ENCODE assay signal across 2 cellular contexts in the genomic region with DNA sequence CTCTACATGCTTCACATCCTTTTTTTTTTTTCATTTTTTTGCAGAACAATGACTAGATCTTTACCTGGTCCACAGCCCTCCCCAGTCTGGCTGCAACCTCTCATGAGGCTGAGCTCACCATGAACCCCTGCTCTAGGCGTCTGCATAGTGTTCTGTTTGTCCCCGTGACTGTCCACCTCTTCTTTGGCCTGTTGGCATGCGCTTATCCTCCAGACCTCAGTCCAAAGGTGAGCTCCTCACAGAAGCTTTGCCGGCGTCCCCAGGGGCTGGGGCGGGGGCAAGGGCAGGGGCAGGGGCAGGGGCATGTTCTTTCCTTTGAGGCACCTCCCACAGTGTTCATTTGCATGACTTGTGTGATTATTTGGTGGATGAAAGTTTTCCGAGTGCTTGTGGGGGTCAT.
TF ChIP-seq lines count a peak whose summit lies in the region.

No MANE protein-coding gene starts in this region.

TF ChIP-seq in SK-N-SH, 30 proteins besides CTCF, POLR2A, EP300 and RAD21 (continued from another document):
- TF ChIP-seq, protein P1, sequence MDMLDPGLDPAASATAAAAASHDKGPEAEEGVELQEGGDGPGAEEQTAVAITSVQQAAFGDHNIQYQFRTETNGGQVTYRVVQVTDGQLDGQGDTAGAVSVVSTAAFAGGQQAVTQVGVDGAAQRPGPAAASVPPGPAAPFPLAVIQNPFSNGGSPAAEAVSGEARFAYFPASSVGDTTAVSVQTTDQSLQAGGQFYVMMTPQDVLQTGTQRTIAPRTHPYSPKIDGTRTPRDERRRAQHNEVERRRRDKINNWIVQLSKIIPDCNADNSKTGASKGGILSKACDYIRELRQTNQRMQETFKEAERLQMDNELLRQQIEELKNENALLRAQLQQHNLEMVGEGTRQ (IDR thresholded peaks at IDR 0.05; ENCODE audit: borderline replicate concordance, low read depth, low read length): no peak
- TF ChIP-seq, protein P2, sequence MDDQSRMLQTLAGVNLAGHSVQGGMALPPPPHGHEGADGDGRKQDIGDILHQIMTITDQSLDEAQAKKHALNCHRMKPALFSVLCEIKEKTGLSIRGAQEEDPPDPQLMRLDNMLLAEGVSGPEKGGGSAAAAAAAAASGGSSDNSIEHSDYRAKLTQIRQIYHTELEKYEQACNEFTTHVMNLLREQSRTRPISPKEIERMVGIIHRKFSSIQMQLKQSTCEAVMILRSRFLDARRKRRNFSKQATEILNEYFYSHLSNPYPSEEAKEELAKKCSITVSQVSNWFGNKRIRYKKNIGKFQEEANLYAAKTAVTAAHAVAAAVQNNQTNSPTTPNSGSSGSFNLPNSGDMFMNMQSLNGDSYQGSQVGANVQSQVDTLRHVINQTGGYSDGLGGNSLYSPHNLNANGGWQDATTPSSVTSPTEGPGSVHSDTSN (IDR thresholded peaks at IDR 0.05): no peak
- no peak for TF ChIP-seq RCOR1 (IDR thresholded peaks at IDR 0.05; ENCODE audit: low read length)
- TF ChIP-seq FOSL2 (IDR thresholded peaks at IDR 0.05; ENCODE audit: borderline replicate concordance, low read depth): no peak
- TF ChIP-seq TAF1 (IDR thresholded peaks at IDR 0.05; ENCODE audit: borderline replicate concordance, low read depth, low read length): no peak
- TF ChIP-seq ELF1 (IDR thresholded peaks at IDR 0.05): no peak
- TF ChIP-seq, protein P3, sequence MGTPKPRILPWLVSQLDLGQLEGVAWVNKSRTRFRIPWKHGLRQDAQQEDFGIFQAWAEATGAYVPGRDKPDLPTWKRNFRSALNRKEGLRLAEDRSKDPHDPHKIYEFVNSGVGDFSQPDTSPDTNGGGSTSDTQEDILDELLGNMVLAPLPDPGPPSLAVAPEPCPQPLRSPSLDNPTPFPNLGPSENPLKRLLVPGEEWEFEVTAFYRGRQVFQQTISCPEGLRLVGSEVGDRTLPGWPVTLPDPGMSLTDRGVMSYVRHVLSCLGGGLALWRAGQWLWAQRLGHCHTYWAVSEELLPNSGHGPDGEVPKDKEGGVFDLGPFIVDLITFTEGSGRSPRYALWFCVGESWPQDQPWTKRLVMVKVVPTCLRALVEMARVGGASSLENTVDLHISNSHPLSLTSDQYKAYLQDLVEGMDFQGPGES (IDR thresholded peaks at IDR 0.05; ENCODE audit: low read depth, low read length): no peak
- TF ChIP-seq, protein P4, sequence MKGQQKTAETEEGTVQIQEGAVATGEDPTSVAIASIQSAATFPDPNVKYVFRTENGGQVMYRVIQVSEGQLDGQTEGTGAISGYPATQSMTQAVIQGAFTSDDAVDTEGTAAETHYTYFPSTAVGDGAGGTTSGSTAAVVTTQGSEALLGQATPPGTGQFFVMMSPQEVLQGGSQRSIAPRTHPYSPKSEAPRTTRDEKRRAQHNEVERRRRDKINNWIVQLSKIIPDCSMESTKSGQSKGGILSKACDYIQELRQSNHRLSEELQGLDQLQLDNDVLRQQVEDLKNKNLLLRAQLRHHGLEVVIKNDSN (IDR thresholded peaks at IDR 0.05; ENCODE audit: borderline replicate concordance, low read depth): no peak
- no peak for TF ChIP-seq EZH2phosphoT487 (IDR thresholded peaks at IDR 0.05; ENCODE audit: borderline replicate concordance, low read depth)
- no peak for TF ChIP-seq SIN3A (IDR thresholded peaks at IDR 0.05; ENCODE audit: borderline replicate concordance, low read depth, low read length)

TF ChIP-seq in SK-N-SH treated with all-trans-retinoic acid at 6 μM for 48 hours, 23 proteins besides CTCF, POLR2A, EP300 and RAD21 (continued from another document):
- TF ChIP-seq, protein P5, sequence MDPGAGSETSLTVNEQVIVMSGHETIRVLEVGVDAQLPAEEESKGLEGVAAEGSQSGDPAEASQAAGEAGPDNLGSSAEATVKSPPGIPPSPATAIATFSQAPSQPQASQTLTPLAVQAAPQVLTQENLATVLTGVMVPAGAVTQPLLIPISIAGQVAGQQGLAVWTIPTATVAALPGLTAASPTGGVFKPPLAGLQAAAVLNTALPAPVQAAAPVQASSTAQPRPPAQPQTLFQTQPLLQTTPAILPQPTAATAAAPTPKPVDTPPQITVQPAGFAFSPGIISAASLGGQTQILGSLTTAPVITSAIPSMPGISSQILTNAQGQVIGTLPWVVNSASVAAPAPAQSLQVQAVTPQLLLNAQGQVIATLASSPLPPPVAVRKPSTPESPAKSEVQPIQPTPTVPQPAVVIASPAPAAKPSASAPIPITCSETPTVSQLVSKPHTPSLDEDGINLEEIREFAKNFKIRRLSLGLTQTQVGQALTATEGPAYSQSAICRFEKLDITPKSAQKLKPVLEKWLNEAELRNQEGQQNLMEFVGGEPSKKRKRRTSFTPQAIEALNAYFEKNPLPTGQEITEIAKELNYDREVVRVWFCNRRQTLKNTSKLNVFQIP (CRISPR knock-in tag; IDR thresholded peaks at IDR 0.05; ENCODE audit: borderline replicate concordance, low read depth): no peak
- TF ChIP-seq ESRRG (CRISPR knock-in tag; IDR thresholded peaks at IDR 0.05) (no peak), ISL1 (CRISPR knock-in tag; IDR thresholded peaks at IDR 0.05) (no peak), ZNF8 (CRISPR knock-in tag; IDR thresholded peaks at IDR 0.05) (no peak), ZNF565 (CRISPR knock-in tag; conservative IDR thresholded peaks at IDR 0.05; ENCODE audit: low read depth) (no peak), GLIS3 (CRISPR knock-in tag; IDR thresholded peaks at IDR 0.05) (no peak)
- TF ChIP-seq, protein P6, sequence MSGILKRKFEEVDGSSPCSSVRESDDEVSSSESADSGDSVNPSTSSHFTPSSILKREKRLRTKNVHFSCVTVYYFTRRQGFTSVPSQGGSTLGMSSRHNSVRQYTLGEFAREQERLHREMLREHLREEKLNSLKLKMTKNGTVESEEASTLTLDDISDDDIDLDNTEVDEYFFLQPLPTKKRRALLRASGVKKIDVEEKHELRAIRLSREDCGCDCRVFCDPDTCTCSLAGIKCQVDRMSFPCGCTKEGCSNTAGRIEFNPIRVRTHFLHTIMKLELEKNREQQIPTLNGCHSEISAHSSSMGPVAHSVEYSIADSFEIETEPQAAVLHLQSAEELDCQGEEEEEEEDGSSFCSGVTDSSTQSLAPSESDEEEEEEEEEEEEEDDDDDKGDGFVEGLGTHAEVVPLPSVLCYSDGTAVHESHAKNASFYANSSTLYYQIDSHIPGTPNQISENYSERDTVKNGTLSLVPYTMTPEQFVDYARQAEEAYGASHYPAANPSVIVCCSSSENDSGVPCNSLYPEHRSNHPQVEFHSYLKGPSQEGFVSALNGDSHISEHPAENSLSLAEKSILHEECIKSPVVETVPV (CRISPR knock-in tag; IDR thresholded peaks at IDR 0.05): no peak
